In genomic region chr19:53999694-54000093, GRCh38 we compare ENCODE assay signal across 28 cellular contexts. TPM values are rescaled to one million over a fixed set of nuclear protein-coding genes. Genes with fewer than 3 reads are reported as not detected.
"Had no signal": no experiment of that assay in that cellular context is flagged by ENCODE, and none has a peak within 500 bp of the region (broad histone marks: within the 10 kb centered on the region; RNA-seq: fewer than 3 reads in every experiment).

No MANE protein-coding gene starts in this region.

- H3K27me3 ChIP-seq: Peyer's patch, SJCRH30 had no signal

- H3K36me3 ChIP-seq: MG63, Peyer's patch, SJCRH30 had no signal

- H3K4me1 ChIP-seq: Peyer's patch, SJCRH30 had no signal

- DNase-seq: Karpas-422; KBM-7; MG63; NCI-H1092; NCI-H1105 treated with DMSO at 0.1 percent for 48 hours; NCI-H1436; NCI-H187; NCI-H2029; NCI-H2081 treated with DMSO at 0.1 percent for 48 hours; NCI-H2171; NCI-H226; NCI-H446; NCI-H510A; NCI-H524 treated with DMSO at 0.1 percent for 48 hours; NCI-H69; NCI-H774; NK-92 treated with Interleukin-12 subunit alpha and Interleukin-12 subunit beta, amount 100 ng/mL, for 24 hours; PC-3; Peyer's patch; SHP77 treated with DMSO at 0.1 percent for 48 hours; SJCRH30; T-helper 1 cell had no signal

- H3K4me3 ChIP-seq: MG63, Peyer's patch, SJCRH30 had no signal

- H3K9me3 ChIP-seq: MG63, Peyer's patch, SJCRH30 had no signal

- ATAC-seq: PC-3, Right ventricle myocardium inferior, SK-N-SH treated with all-trans-retinoic acid at 6 μM for 48 hours had no signal

- H3K27ac ChIP-seq: Peyer's patch, SJCRH30 had no signal

RNA-seq across cellular contexts. Expression of gene CACNG6, which starts 8.3 kb away (rescaled TPM):
- total RNA-seq: HT1080, PC-3, Peyer's patch, Right ventricle myocardium inferior, RPMI7951 had no signal
- polyA plus RNA-seq: IgD-negative memory B cell had no signal

RNA-seq across cellular contexts. Expression of gene CACNG8, which starts 37.0 kb away (rescaled TPM):
- total RNA-seq: OCI-LY7, Peyer's patch, SJCRH30 had no signal
- polyA plus RNA-seq: IgD-negative memory B cell had no signal
